ENCODE assay signal across 8 cellular contexts in genomic region chr2:231222318-231223000, GRCh38. TPM values are rescaled to one million over a fixed set of nuclear protein-coding genes. Genes with fewer than 3 reads are reported as not detected.
DNase-seq lines count a peak whose midpoint lies in the region; ATAC-seq and TF ChIP-seq lines count a peak whose summit lies in the region.

No MANE protein-coding gene starts in this region.

- no peaks in the 10 kb centered on the region for H3K79me2 ChIP-seq in OCI-LY7 (ENCODE audit: insufficient read depth, low read depth, low read length)

- H3K27me3 ChIP-seq in thoracic aorta (replicated peaks; ENCODE audit: insufficient read depth): no peaks in the 10 kb centered on the region

- no peaks in the 10 kb centered on the region for H3K9me2 ChIP-seq in OCI-LY7 (ENCODE audit: insufficient read depth, low read length)

- H3K27ac ChIP-seq in thoracic aorta: peak overlapping the region; percentile 74 to 93
- H3K27ac ChIP-seq in OCI-LY7 (ENCODE audit: low read depth, low read length, poor library complexity, severe bottlenecking): no peak overlapping the region

- no TSS peak for BruUV-seq in OCI-LY7 (replicated peaks; lab: Mats Ljungman, UMichigan)

- CTCF ChIA-PET in OCI-LY7 (lab: Charles Lee; ENCODE audit: unreplicated experiment): no interaction called here

- H3K4me2 ChIP-seq in OCI-LY7 (ENCODE audit: low read length): no peak overlapping the region

- H3K36me3 ChIP-seq in thoracic aorta (peaks cover 5% of the 10 kb centered on the region), OCI-LY7 (ENCODE audit: insufficient read depth, low read length) (no peaks in the 10 kb centered on the region)

- no peak overlapping the region for H2AFZ ChIP-seq in OCI-LY7 (ENCODE audit: low read length)

- intact Hi-C loops in OCI-LY7 (cut with micrococcal nuclease; ENCODE audit: unreplicated experiment): loop anchor here (10.0 kb wide), 1 partner anchor 342 kb away; no protein-coding TSS in a partner anchor

- POLR2A ChIA-PET in OCI-LY7 (lab: Charles Lee): no interaction called here

- TF ChIP-seq CTCF in thoracic aorta (IDR thresholded peaks at IDR 0.05) (no peak), OCI-LY7 (conservative IDR thresholded peaks at IDR 0.05; ENCODE audit: low read length) (no peak)

- peak overlapping the region; percentile 8 for H3K4me3 ChIP-seq in thoracic aorta
- H3K4me3 ChIP-seq in OCI-LY7 (ENCODE audit: low read depth, low read length, poor library complexity, severe bottlenecking): no peak overlapping the region

- H3K9me3 ChIP-seq in thoracic aorta (no peaks in the 10 kb centered on the region), OCI-LY7 (ENCODE audit: low read length) (no peaks in the 10 kb centered on the region)

- peaks cover 18 to 24% of the 10 kb centered on the region in 2 donors for H3K4me1 ChIP-seq in thoracic aorta (ENCODE audit: control insufficient read depth in 1 of 2, low read depth in 2 of 2)
- peaks cover 4% of the 10 kb centered on the region for H3K4me1 ChIP-seq in OCI-LY7 (ENCODE audit: insufficient read depth, low read length, poor library complexity, severe bottlenecking)

- DNase-seq in dedifferentiated amniotic fluid mesenchymal stem cell (ENCODE audit: extremely low spot score) (peak; percentile 72), thoracic aorta (ENCODE audit: low spot score) (no peak), DMS 273 (lab: John Stamatoyannopoulos, UW; ENCODE audit: unreplicated experiment) (no peak), OCI-LY7 (ENCODE audit: low spot score) (no peak), glomerular visceral epithelial cell (ENCODE audit: extremely low spot score) (no peak)
- no peak for DNase-seq in NK-92 treated with Interleukin-12 subunit alpha and Interleukin-12 subunit beta, amount 100 ng/mL, for 24 hours (lab: John Stamatoyannopoulos, UW)

- peak; percentile 79 for ATAC-seq in GM19035 (IDR thresholded peaks at IDR 0.05; ENCODE audit: unreplicated experiment)
- peak; percentile 56 for ATAC-seq in HG03095 (IDR thresholded peaks at IDR 0.05; ENCODE audit: unreplicated experiment)
- peak; percentile 67 for ATAC-seq in thoracic aorta (ENCODE audit: insufficient number of reproducible peaks, low FRiP score, low read depth)

- no peaks in the 10 kb centered on the region for H4K20me1 ChIP-seq in OCI-LY7 (ENCODE audit: insufficient read depth, low read length)

RNA-seq across cellular contexts. Expression of gene ARMC9, which starts 24.0 kb away (rescaled TPM):
- total RNA-seq in thoracic aorta: 100 to 1,000 TPM in 1 of 2 donors, 10 to 100 TPM in 1; 68.5 to 103 TPM
- total RNA-seq in OCI-LY7 (2014; rRNA removed; shearing (Covaris generic)): 6.6 and 10.9 TPM in 2 replicates
- total RNA-seq in OCI-LY7 (2022): 11.0 and 12.2 TPM in 2 replicates

Comparison
In these comparisons a context has a peak if more than half of its experiments do, and no peak if none do; other contexts are left out.
1. RNA of gene ARMC9, which starts 24.0 kb away (total RNA-seq): 68.5 to 103 TPM in thoracic aorta; 6.6 to 12.2 TPM in OCI-LY7; every median in the first group is over 4 times any median in the second.
2. Peak in every context shown above with its lines, with median percentiles within 50 percentile points of each other: ATAC-seq.